Comparison of ENCODE assay signal across 9 cellular contexts in the genomic region with DNA sequence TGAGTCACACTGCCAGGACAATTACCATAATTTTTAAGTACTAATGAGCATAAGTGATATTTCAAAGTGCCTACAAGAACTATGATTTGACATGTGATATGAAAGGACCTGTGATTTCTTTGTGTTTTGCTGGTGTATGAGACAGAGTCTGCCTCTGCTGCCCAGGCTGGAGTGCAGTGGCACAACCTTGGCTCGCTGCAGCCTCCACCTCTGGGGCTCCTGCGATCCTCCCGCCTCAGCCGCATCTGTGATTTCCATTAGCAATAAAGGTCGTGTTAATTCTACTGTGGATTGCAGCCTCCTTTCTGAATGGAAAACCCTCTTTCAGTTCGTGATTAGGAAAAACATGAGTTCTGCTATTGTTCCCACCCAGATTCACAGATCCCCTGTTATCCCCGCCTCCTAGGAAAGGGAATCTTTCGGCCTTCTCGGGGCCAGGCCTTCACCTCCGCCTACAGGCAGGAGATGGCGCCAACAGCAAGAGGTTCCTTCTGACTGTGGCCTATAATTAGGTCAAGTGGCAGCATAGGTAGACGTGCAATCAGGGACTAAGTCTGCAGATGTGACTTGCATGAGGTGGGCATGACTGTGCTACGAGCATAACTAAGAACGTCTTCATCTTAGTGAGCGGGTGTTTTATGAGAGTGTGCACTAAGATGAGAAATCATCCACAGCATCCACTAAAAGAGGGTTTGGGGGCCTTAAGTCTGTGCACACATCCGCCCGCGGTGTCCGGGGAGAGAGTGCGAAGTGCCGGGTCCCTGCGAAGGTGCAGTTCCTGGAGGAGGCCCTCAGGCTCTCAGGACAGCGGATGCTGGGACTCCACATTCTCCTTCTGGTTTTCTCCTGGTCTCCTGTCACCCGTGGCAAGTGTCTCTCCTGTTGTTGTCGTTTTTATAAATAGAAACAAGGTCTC. TPM values are rescaled to one million over a fixed set of nuclear protein-coding genes. Genes with fewer than 3 reads are reported as not detected.
A peak's percentile ranks its signal among the peaks of the same experiment; 100 is the strongest.
DNase-seq lines count a peak whose midpoint lies in the region; ATAC-seq and TF ChIP-seq lines count a peak whose summit lies in the region.
"Had no signal": no experiment of that assay in that cellular context is flagged by ENCODE, and none has a peak within 500 bp of the region (broad histone marks: within the 10 kb centered on the region; RNA-seq: fewer than 3 reads in every experiment).

No MANE protein-coding gene starts in this region.

- H3K27me3 Mint-ChIP-seq in central memory CD8-positive, alpha-beta T cell, result no peaks in the 10 kb centered on the region
- no peaks in the 10 kb centered on the region for H3K27me3 Mint-ChIP-seq in memory B cell

- no peak overlapping the region for H2AFZ ChIP-seq in SK-N-SH (ENCODE audit: low read depth)

- H3K4me1 Mint-ChIP-seq in central memory CD8-positive, alpha-beta T cell, result peaks cover 20% of the 10 kb centered on the region
- H3K4me1 Mint-ChIP-seq in memory B cell, result peaks cover 12% of the 10 kb centered on the region

- 62% methylated on average over 24 of the region's 25 CpGs for WGBS in SK-N-SH (ENCODE audit: low lambda C conversion rate)

- H3K9ac ChIP-seq in SK-N-SH, result no peak overlapping the region

- peaks cover 10% of the 10 kb centered on the region for H3F3A ChIP-seq in SK-N-SH (replicated peaks; ENCODE audit: insufficient read depth)

- H3K27ac Mint-ChIP-seq in central memory CD8-positive, alpha-beta T cell (ENCODE audit: low read depth), result no peak overlapping the region
- H3K27ac Mint-ChIP-seq in memory B cell, result peak overlapping the region; percentile 60

- H3K4me1 ChIP-seq in SK-N-SH (ENCODE audit: control insufficient read depth in 1 of 2, insufficient read depth in 2 of 2, low read depth in 1 of 2, low read length in 1 of 2), result no peaks in the 10 kb centered on the region; a peak in 1 of 4 replicates

- no peaks in the 10 kb centered on the region for H3K79me2 ChIP-seq in SK-N-SH (ENCODE audit: insufficient read depth)

- H3K9me2 ChIP-seq in SK-N-SH, result no peaks in the 10 kb centered on the region

- ATAC-seq in GM18858 (IDR thresholded peaks at IDR 0.05; ENCODE audit: unreplicated experiment) (peak; percentile 54), HG02973 (IDR thresholded peaks at IDR 0.05; ENCODE audit: unreplicated experiment) (peak; percentile 58), memory B cell (ENCODE audit: low read depth) (peak; percentile 73)
- ATAC-seq in central memory CD8-positive, alpha-beta T cell (replicated peaks; ENCODE audit: extremely low read depth, poor library complexity, severe bottlenecking), result peak; percentile 72

- H3K36me3 ChIP-seq in SK-N-SH (replicated peaks in 1 of 2; ENCODE audit: control insufficient read depth in 1 of 2, insufficient read depth in 2 of 2, low read length in 1 of 2), result no peaks in the 10 kb centered on the region

- CTCF ChIA-PET in SK-N-SH (lab: Yijun Ruan, JAX), result interaction anchor here (0.7 to 2.8 kb wide), 4 partner anchors 9 to 41 kb away, joined by 3 to 14 read pairs (median 4); a partner anchor contains a TSS

- DNase-seq in SK-N-SH (peak; percentile 71), memory B cell (ENCODE audit: low spot score in 2 of 2) (peak; percentile 60 to 67), OCI-M2 (lab: John Stamatoyannopoulos, UW; ENCODE audit: unreplicated experiment) (no peak), COR-L47 (lab: John Stamatoyannopoulos, UW) (no peak), NCI-H510A (lab: John Stamatoyannopoulos, UW) (no peak)
- DNase-seq in central memory CD8-positive, alpha-beta T cell (ENCODE audit: low spot score in 2 of 2), result peak in 1 of 2 donors; percentile 49

- POLR2A ChIA-PET in SK-N-SH (lab: Yijun Ruan, JAX), result no interaction called here

- no peaks in the 10 kb centered on the region for H3K27me3 ChIP-seq in SK-N-SH (ENCODE audit: insufficient read depth)

- H3K9me3 ChIP-seq in SK-N-SH, result no peaks in the 10 kb centered on the region

- peaks cover 8% of the 10 kb centered on the region for H3K36me3 Mint-ChIP-seq in central memory CD8-positive, alpha-beta T cell (ENCODE audit: insufficient read depth)
- H3K36me3 Mint-ChIP-seq in memory B cell, result no peaks in the 10 kb centered on the region

- H3K27ac ChIP-seq in SK-N-SH (ENCODE audit: low read depth in 2 of 2, low read length in 1 of 2), result no peak overlapping the region

- H4K20me1 ChIP-seq in SK-N-SH (ENCODE audit: insufficient read depth), result no peaks in the 10 kb centered on the region

- H3K4me2 ChIP-seq in SK-N-SH, result no peak overlapping the region

- H3K4me3 ChIP-seq in SK-N-SH (ENCODE audit: low read depth in 2 of 2, low read length in 1 of 2), result no peak overlapping the region; a peak in 1 of 4 replicates

- no peak for TF ChIP-seq EP300 in SK-N-SH (IDR thresholded peaks at IDR 0.05; ENCODE audit: borderline replicate concordance in 1 of 2, low read depth in 1 of 2, low read length in 1 of 2)

- peak overlapping the region; percentile 23 for H3K4me3 Mint-ChIP-seq in central memory CD8-positive, alpha-beta T cell
- peak overlapping the region; percentile 38 for H3K4me3 Mint-ChIP-seq in memory B cell

- TF ChIP-seq CTCF in SK-N-SH (IDR thresholded peaks at IDR 0.05), result peak; percentile 76

- no peaks in the 10 kb centered on the region for H3K9me3 Mint-ChIP-seq in central memory CD8-positive, alpha-beta T cell
- H3K9me3 Mint-ChIP-seq in memory B cell, result peaks cover 1% of the 10 kb centered on the region

- TF ChIP-seq RAD21 in SK-N-SH (IDR thresholded peaks at IDR 0.05; ENCODE audit: low read length), result peak; percentile 83

TF ChIP-seq in SK-N-SH, 30 proteins besides CTCF, POLR2A, EP300 and RAD21:
- TF ChIP-seq SMC3 (IDR thresholded peaks at IDR 0.05; ENCODE audit: low read depth, low read length) (peak; percentile 72), MXI1 (IDR thresholded peaks at IDR 0.05; ENCODE audit: low read depth, low read length) (no peak), FOXM1 (IDR thresholded peaks at IDR 0.05; ENCODE audit: low read depth) (no peak), GATA2 (CRISPR knock-in tag; IDR thresholded peaks at IDR 0.05) (no peak)
- TF ChIP-seq, protein P1, sequence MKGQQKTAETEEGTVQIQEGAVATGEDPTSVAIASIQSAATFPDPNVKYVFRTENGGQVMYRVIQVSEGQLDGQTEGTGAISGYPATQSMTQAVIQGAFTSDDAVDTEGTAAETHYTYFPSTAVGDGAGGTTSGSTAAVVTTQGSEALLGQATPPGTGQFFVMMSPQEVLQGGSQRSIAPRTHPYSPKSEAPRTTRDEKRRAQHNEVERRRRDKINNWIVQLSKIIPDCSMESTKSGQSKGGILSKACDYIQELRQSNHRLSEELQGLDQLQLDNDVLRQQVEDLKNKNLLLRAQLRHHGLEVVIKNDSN (IDR thresholded peaks at IDR 0.05; ENCODE audit: borderline replicate concordance, low read depth), result no peak

RNA-seq across cellular contexts. Expression of a gene that starts 23.1 kb away (rescaled TPM):
- polyA plus RNA-seq in SK-N-SH (2012; rRNA removed), result 2.0 and 3.5 TPM in 2 replicates
- 2.8 and 2.9 TPM in 2 replicates for polyA plus RNA-seq in SK-N-SH (2012; cell fraction: cytosol; rRNA removed)
- polyA plus RNA-seq in SK-N-SH (2012; cell fraction: nucleus; rRNA removed), result 2.4 and 3.9 TPM in 2 replicates

RNA-seq across cellular contexts. Expression of a gene that starts 34.5 kb away (rescaled TPM):
- not detected in 2 replicates for polyA plus RNA-seq in SK-N-SH (2012; rRNA removed)
- not detected in 2 replicates for polyA plus RNA-seq in SK-N-SH (2012; cell fraction: cytosol; rRNA removed)
- not detected in 2 replicates for polyA plus RNA-seq in SK-N-SH (2012; cell fraction: nucleus; rRNA removed)
- polyA plus RNA-seq: esophagus had no signal

RNA-seq across cellular contexts. Expression of a gene that starts 41.2 kb away (rescaled TPM):
- polyA plus RNA-seq in SK-N-SH (2012; rRNA removed), result 35.3 and 35.9 TPM in 2 replicates
- 17.4 and 20.2 TPM in 2 replicates for polyA plus RNA-seq in SK-N-SH (2012; cell fraction: cytosol; rRNA removed)
- 123 and 125 TPM in 2 replicates for polyA plus RNA-seq in SK-N-SH (2012; cell fraction: nucleus; rRNA removed)

RNA-seq across cellular contexts. Expression of a gene that starts 50.9 kb away (rescaled TPM):
- not detected in 2 replicates for polyA plus RNA-seq in SK-N-SH (2012; rRNA removed)
- polyA plus RNA-seq in SK-N-SH (2012; cell fraction: cytosol; rRNA removed), result not detected in 2 replicates
- not detected in 2 replicates for polyA plus RNA-seq in SK-N-SH (2012; cell fraction: nucleus; rRNA removed)
- polyA plus RNA-seq: esophagus had no signal

Comparison
In these comparisons a context has a peak if more than half of its experiments do, and no peak if none do; other contexts are left out.
1. DNase-seq: peak in SK-N-SH (single experiment) and memory B cell (2 of 2); none in OCI-M2 (single experiment), COR-L47 (single experiment) and NCI-H510A (single experiment).
2. Peak in every context shown above with its lines, with median percentiles within 50 percentile points of each other: ATAC-seq.